11 cellular contexts compared by ENCODE assay signal in the genomic region with DNA sequence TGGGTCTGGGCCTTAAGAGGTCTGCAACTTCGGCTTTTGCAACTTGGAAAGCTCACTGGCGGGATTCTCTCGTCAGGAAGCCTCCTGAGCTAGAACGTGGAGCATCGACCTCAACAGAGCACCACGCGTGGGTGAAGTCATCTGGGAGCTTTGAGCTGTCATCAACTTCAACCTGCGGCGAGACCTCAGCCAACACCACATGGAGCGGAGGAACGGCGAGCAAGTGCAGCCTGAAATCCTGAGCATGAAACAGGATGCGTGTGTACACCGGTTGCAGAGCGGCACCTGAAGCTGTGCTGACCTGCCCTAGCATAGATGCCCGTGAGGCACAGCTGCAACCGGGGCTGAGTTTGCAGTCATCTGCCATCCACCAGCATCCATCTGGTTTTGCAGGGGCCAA.
"Had no signal": no experiment of that assay in that cellular context is flagged by ENCODE, and none has a peak within 500 bp of the region (broad histone marks: within the 10 kb centered on the region; RNA-seq: fewer than 3 reads in every experiment).

No MANE protein-coding gene starts in this region.

- H3K36me3 ChIP-seq: HAP-1 had no signal

- H3K4me3 ChIP-seq: GM23248, GM23338, HAP-1 had no signal

- H3K9ac ChIP-seq: GM23248 had no signal

- H3K27ac ChIP-seq: GM23248 had no signal

- ATAC-seq: GM23338, HCT116 had no signal

- H2AFZ ChIP-seq: GM23248, GM23338 had no signal

- H3K4me1 ChIP-seq: HAP-1 had no signal

- DNase-seq: GM23248, GOT3, H7, H9, HCEC 1CT, HFFc6 had no signal

- H3K4me2 ChIP-seq: GM23338 had no signal

- H3K9me3 ChIP-seq: HAP-1 had no signal

- FAIRE-seq: H1, H54 had no signal
